Comparison of ENCODE assay signal across 8 cellular contexts in the genomic region with DNA sequence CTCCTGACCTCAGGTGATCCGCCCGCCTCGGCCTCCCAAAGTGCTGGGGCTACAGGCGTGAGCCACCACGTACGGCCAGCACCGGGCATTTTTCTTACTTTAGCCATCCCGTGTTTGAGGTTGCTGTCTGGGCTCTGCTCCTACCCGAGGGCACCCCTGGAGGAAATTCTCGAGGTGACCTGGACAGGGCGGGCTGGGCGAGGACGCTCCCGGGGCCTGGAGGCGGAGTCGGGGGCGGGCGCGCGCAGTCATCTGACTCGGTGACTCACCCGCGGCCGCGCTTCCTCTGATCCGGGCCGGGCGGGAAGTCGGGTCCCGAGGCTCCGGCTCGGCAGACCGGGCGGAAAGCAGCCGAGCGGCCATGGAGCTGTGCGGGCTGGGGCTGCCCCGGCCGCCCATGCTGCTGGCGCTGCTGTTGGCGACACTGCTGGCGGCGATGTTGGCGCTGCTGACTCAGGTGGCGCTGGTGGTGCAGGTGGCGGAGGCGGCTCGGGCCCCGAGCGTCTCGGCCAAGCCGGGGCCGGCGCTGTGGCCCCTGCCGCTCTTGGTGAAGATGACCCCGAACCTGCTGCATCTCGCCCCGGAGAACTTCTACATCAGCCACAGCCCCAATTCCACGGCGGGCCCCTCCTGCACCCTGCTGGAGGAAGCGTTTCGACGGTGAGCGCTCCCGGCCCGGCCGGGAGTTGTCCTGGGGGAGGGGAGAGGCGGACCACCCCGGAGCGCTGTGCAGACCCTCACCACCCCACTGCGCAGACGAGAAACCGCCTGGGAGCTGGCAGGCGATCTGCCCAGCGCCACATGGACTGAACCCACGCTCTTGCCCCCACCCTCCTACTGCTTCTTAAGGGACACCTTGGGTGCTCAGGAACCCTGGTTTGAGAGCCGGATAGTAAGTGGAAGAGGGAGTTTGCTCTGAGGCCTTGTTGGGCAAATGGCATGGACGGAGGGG. TPM values are rescaled to one million over a fixed set of nuclear protein-coding genes. Genes with fewer than 3 reads are reported as not detected.
DNase-seq lines count a peak whose midpoint lies in the region; ATAC-seq and TF ChIP-seq lines count a peak whose summit lies in the region.

A gene (plus strand): TSS at position 334 of the 952 bp plus-strand sequence. CDS start 28 bp downstream, at position 362.

- H3K4me1 ChIP-seq in lung (ENCODE audit: control insufficient read depth in 2 of 2, insufficient read depth in 2 of 2, low read length in 2 of 2): peaks cover 4 to 9% of the 10 kb centered on the region in 2 donors

- peak within 1 kb of the TSS; percentile 93 for H3K27ac ChIP-seq in lung (ENCODE audit: low read depth in 1 of 2, low read length in 1 of 2)

- 4% methylated on average over 67 to 78 of the region's 78 CpGs for WGBS in lung, 2 donors

- no peak for TF ChIP-seq CTCF in lung (IDR thresholded peaks at IDR 0.05; ENCODE audit: control extremely low read depth, extremely low read depth)

- no peaks in the 10 kb centered on the region for H3K9me3 ChIP-seq in lung (ENCODE audit: control insufficient read depth in 2 of 2, insufficient read depth in 1 of 2, low read length in 1 of 2)

- H3K27me3 ChIP-seq in lung (ENCODE audit: control insufficient read depth, insufficient read depth): no peaks in the 10 kb centered on the region

- ATAC-seq in GM19025 (IDR thresholded peaks at IDR 0.05; ENCODE audit: low read depth, unreplicated experiment) (peak; percentile 76), HG03196 (IDR thresholded peaks at IDR 0.05; ENCODE audit: unreplicated experiment) (peak; percentile 73), lung (ENCODE audit: insufficient read depth, low FRiP score) (peak; percentile 95)

- peak within 1 kb of the TSS; percentile 87 for H3K4me3 ChIP-seq in lung

- DNase-seq in C1 segment of cervical spinal cord (lab: John Stamatoyannopoulos, UW) (peak; percentile 29 to 89 (median 74)), NCI-H774 (lab: John Stamatoyannopoulos, UW) (peak; percentile 81), lung (ENCODE audit: low spot score) (peak; percentile 91)
- DNase-seq in activated CD8-positive, alpha-beta memory T cell treated with anti-CD3 and anti-CD28 coated beads for 1 hour (ENCODE audit: extremely low read depth in 1 of 2, low read depth in 1 of 2): peak; percentile 66 to 75
- DNase-seq in effector CD4-positive, alpha-beta T cell: peak; percentile 64
- DNase-seq in stimulated activated CD4-positive, alpha-beta T cell treated with anti-CD3 and anti-CD28 coated beads, TNF-alpha, amount 100 ng/mL, for 24 hours (ENCODE audit: low read depth in 3 of 3): peak; percentile 66 to 88 (median 77)

- peaks cover 0 to 2% of the 10 kb centered on the region in 2 donors for H3K36me3 ChIP-seq in lung (ENCODE audit: control insufficient read depth in 2 of 2, insufficient read depth in 2 of 2, low read length in 2 of 2)

RNA-seq across cellular contexts. Expression of the gene that starts here (rescaled TPM):
- 100 to 1,000 TPM in 1 of 2 donors, 10 to 100 TPM in 1; 88.9 to 163 TPM for total RNA-seq in lung
- polyA plus RNA-seq in lung: 100 to 1,000 TPM; 143 to 170 TPM

Comparison
In these comparisons a context has a peak if more than half of its experiments do, and no peak if none do; other contexts are left out.
1. Peak in every context shown above with its lines: DNase-seq, ATAC-seq, H3K4me3 ChIP-seq and H3K27ac ChIP-seq.